ENCODE assay signal across 28 cellular contexts in genomic region chr16:22340945-22341344, GRCh38.
"Had no signal": no experiment of that assay in that cellular context is flagged by ENCODE, and none has a peak within 500 bp of the region (broad histone marks: within the 10 kb centered on the region; RNA-seq: fewer than 3 reads in every experiment).

No MANE protein-coding gene starts in this region.

- H3K27ac Mint-ChIP-seq: endodermal cell, mesothelial cell of epicardium, naive B cell had no signal

- FAIRE-seq: endometrium, islet of Langerhans, keratinocyte had no signal

- H3K27ac ChIP-seq: colonic mucosa, epithelial cell of prostate, esophagus squamous epithelium, gastrocnemius medialis, heart right ventricle, left lung, lower lobe of right lung had no signal

- DNase-seq: colonic mucosa; cortex of kidney; effector CD8-positive, alpha-beta T cell; effector memory CD8-positive, alpha-beta T cell; endodermal cell; erythroblast; esophagus squamous epithelium; foreskin fibroblast; foreskin melanocyte; gastrocnemius medialis; glutamatergic neuron; head of caudate nucleus; heart right ventricle; hippocampal formation; left cardiac atrium; left lung; left ventricle myocardium superior; lower lobe of right lung; mesenchymal stem cell; mucosa of descending colon; naive B cell had no signal

- H3K4me3 Mint-ChIP-seq: dendritic cell treated with granulocyte-macrophage colony-stimulating factor and Interleukin-4, amounts not matched to agents 40 ng/mL and 50 ng/mL, for 4 days; effector memory CD8-positive, alpha-beta T cell; endodermal cell; mesothelial cell of epicardium; naive B cell had no signal

- H3K36me3 ChIP-seq: colonic mucosa had no signal

- H3K27me3 Mint-ChIP-seq: dendritic cell treated with granulocyte-macrophage colony-stimulating factor and Interleukin-4, amounts not matched to agents 40 ng/mL and 50 ng/mL, for 4 days; effector memory CD8-positive, alpha-beta T cell; naive B cell had no signal

- H3K9me3 ChIP-seq: colonic mucosa had no signal

- H3K4me1 ChIP-seq: colonic mucosa, esophagus squamous epithelium, gastrocnemius medialis, heart right ventricle, left lung, lower lobe of right lung had no signal

- H3K27me3 ChIP-seq: colonic mucosa, esophagus squamous epithelium, gastrocnemius medialis, heart right ventricle, left lung had no signal

- ATAC-seq: effector memory CD8-positive, alpha-beta T cell; esophagus mucosa; gastrocnemius medialis; heart right ventricle; left cardiac atrium; left lung; left ventricle myocardium superior; lower lobe of right lung; mucosa of descending colon had no signal

- H3K4me1 Mint-ChIP-seq: endodermal cell, mesothelial cell of epicardium, naive B cell had no signal

- H3K4me3 ChIP-seq: colonic mucosa, esophagus squamous epithelium, gastrocnemius medialis, heart right ventricle, left lung, lower lobe of right lung, mucosa of descending colon had no signal
